9 cellular contexts compared by ENCODE assay signal in genomic region chr19:44777715-44778347, GRCh38. TPM values are rescaled to one million over a fixed set of nuclear protein-coding genes. Genes with fewer than 3 reads are reported as not detected.
A peak's percentile ranks its signal among the peaks of the same experiment; 100 is the strongest.
DNase-seq lines count a peak whose midpoint lies in the region; ATAC-seq, FAIRE-seq and TF ChIP-seq lines count a peak whose summit lies in the region.
"Had no signal": no experiment of that assay in that cellular context is flagged by ENCODE, and none has a peak within 500 bp of the region (broad histone marks: within the 10 kb centered on the region; RNA-seq: fewer than 3 reads in every experiment).

Gene CBLC (plus strand): TSS chr19:44777890. CDS start chr19:44777932, 42 bp downstream.

- peaks cover 4% of the 10 kb centered on the region for H3K27me3 Mint-ChIP-seq in activated CD8-positive, alpha-beta T cell treated with anti-CD3 and anti-CD28 coated beads for 36 hours
- peaks cover 9% of the 10 kb centered on the region for H3K27me3 Mint-ChIP-seq in activated CD8-positive, alpha-beta T cell treated with anti-CD3 and anti-CD28 coated beads, Interleukin-2, amount 10 ng/mL, durations not matched to agents 7 days and 5 days (ENCODE audit: low read depth)
- peaks cover 11% of the 10 kb centered on the region for H3K27me3 Mint-ChIP-seq in type B pancreatic cell

- H3K27ac Mint-ChIP-seq in activated CD8-positive, alpha-beta T cell treated with anti-CD3 and anti-CD28 coated beads for 36 hours = no peak within 1 kb of the TSS
- no peak within 1 kb of the TSS for H3K27ac Mint-ChIP-seq in activated CD8-positive, alpha-beta T cell treated with anti-CD3 and anti-CD28 coated beads, Interleukin-2, amount 10 ng/mL, durations not matched to agents 7 days and 5 days
- peak within 1 kb of the TSS; percentile 99 for H3K27ac Mint-ChIP-seq in type B pancreatic cell
- H3K27ac Mint-ChIP-seq: T-helper 1 cell treated with Interleukin-12 subunit alpha and Interleukin-12 subunit beta and Interleukin-4 antibody, amounts not matched to agents 30 μg/mL and 1 μg/mL, for 36 hours had no signal

- TF ChIP-seq CTCF in activated CD8-positive, alpha-beta T cell treated with anti-CD3 and anti-CD28 coated beads for 36 hours (IDR thresholded peaks at IDR 0.05) = no peak
- TF ChIP-seq CTCF in type B pancreatic cell (conservative IDR thresholded peaks at IDR 0.05) = no peak

- no peaks in the 10 kb centered on the region for H3K36me3 Mint-ChIP-seq in activated CD8-positive, alpha-beta T cell treated with anti-CD3 and anti-CD28 coated beads for 36 hours (ENCODE audit: low read depth)
- H3K36me3 Mint-ChIP-seq in activated CD8-positive, alpha-beta T cell treated with anti-CD3 and anti-CD28 coated beads, Interleukin-2, amount 10 ng/mL, durations not matched to agents 7 days and 5 days (ENCODE audit: low read depth) = no peaks in the 10 kb centered on the region
- H3K36me3 Mint-ChIP-seq in type B pancreatic cell = no peaks in the 10 kb centered on the region

- peak; percentile 37 for ATAC-seq in activated CD8-positive, alpha-beta T cell treated with anti-CD3 and anti-CD28 coated beads for 36 hours
- no peak for ATAC-seq in activated CD8-positive, alpha-beta T cell treated with anti-CD3 and anti-CD28 coated beads, Interleukin-2, amount 10 ng/mL, durations not matched to agents 7 days and 5 days
- no peak for ATAC-seq in HG02610 (IDR thresholded peaks at IDR 0.05; ENCODE audit: unreplicated experiment)

- H3K4me3 Mint-ChIP-seq in activated CD8-positive, alpha-beta T cell treated with anti-CD3 and anti-CD28 coated beads for 36 hours = no peak within 1 kb of the TSS
- no peak within 1 kb of the TSS for H3K4me3 Mint-ChIP-seq in activated CD8-positive, alpha-beta T cell treated with anti-CD3 and anti-CD28 coated beads, Interleukin-2, amount 10 ng/mL, durations not matched to agents 7 days and 5 days
- peak within 1 kb of the TSS; percentile 80 for H3K4me3 Mint-ChIP-seq in type B pancreatic cell
- H3K4me3 Mint-ChIP-seq: T-helper 1 cell treated with Interleukin-12 subunit alpha and Interleukin-12 subunit beta and Interleukin-4 antibody, amounts not matched to agents 30 μg/mL and 1 μg/mL, for 36 hours had no signal

- CTCF ChIA-PET in activated CD8-positive, alpha-beta T cell treated with anti-CD3 and anti-CD28 coated beads for 36 hours (lab: Charles Lee) = interaction anchor here (1.0 kb wide), 1 partner anchor 54 kb away, joined by 8 read pairs; no protein-coding TSS in a partner anchor
- CTCF ChIA-PET in activated CD8-positive, alpha-beta T cell treated with anti-CD3 and anti-CD28 coated beads, Interleukin-2, amount 10 ng/mL, durations not matched to agents 7 days and 5 days (lab: Charles Lee) = interaction anchor here (18.1 kb wide), 1 partner anchor 55 kb away, joined by 455 read pairs; no protein-coding TSS in a partner anchor

- DNase-seq in activated CD8-positive, alpha-beta T cell treated with anti-CD3 and anti-CD28 coated beads for 36 hours = no peak
- DNase-seq in activated CD8-positive, alpha-beta T cell treated with anti-CD3 and anti-CD28 coated beads, Interleukin-2, amount 10 ng/mL, durations not matched to agents 7 days and 5 days = no peak
- peak; percentile 76 for DNase-seq in SW480 (ENCODE audit: low spot score)
- peak; percentile 90 for DNase-seq in kidney tubule cell (ENCODE audit: low spot score)
- peak; percentile 77 for DNase-seq in type B pancreatic cell (ENCODE audit: extremely low spot score, unreplicated experiment)
- no peak for DNase-seq in HTR-8/SVneo (ENCODE audit: insufficient read length, low spot score)
- DNase-seq in activated CD8-positive, alpha-beta memory T cell treated with anti-CD3 and anti-CD28 coated beads, Interleukin-2, amount 50 U/mL, for 4 hours = no peak

- no peaks in the 10 kb centered on the region for H3K9me3 Mint-ChIP-seq in activated CD8-positive, alpha-beta T cell treated with anti-CD3 and anti-CD28 coated beads for 36 hours
- H3K9me3 Mint-ChIP-seq in activated CD8-positive, alpha-beta T cell treated with anti-CD3 and anti-CD28 coated beads, Interleukin-2, amount 10 ng/mL, durations not matched to agents 7 days and 5 days (ENCODE audit: insufficient read depth) = no peaks in the 10 kb centered on the region
- no peaks in the 10 kb centered on the region for H3K9me3 Mint-ChIP-seq in type B pancreatic cell
- H3K9me3 Mint-ChIP-seq: T-helper 1 cell treated with Interleukin-12 subunit alpha and Interleukin-12 subunit beta and Interleukin-4 antibody, amounts not matched to agents 30 μg/mL and 1 μg/mL, for 36 hours had no signal

- POLR2A ChIA-PET in activated CD8-positive, alpha-beta T cell treated with anti-CD3 and anti-CD28 coated beads for 36 hours (lab: Charles Lee) = no interaction called here
- POLR2A ChIA-PET in activated CD8-positive, alpha-beta T cell treated with anti-CD3 and anti-CD28 coated beads, Interleukin-2, amount 10 ng/mL, durations not matched to agents 7 days and 5 days (lab: Charles Lee) = no interaction called here

- H3K4me1 Mint-ChIP-seq in activated CD8-positive, alpha-beta T cell treated with anti-CD3 and anti-CD28 coated beads for 36 hours (ENCODE audit: low read depth) = no peaks in the 10 kb centered on the region
- no peaks in the 10 kb centered on the region for H3K4me1 Mint-ChIP-seq in activated CD8-positive, alpha-beta T cell treated with anti-CD3 and anti-CD28 coated beads, Interleukin-2, amount 10 ng/mL, durations not matched to agents 7 days and 5 days (ENCODE audit: low read depth)
- H3K4me1 Mint-ChIP-seq in type B pancreatic cell (ENCODE audit: unreplicated experiment) = no peaks in the 10 kb centered on the region

- no peak for FAIRE-seq in HTR-8/SVneo (lab: Jason Lieb, UNC)

- intact Hi-C loops in activated CD8-positive, alpha-beta T cell treated with anti-CD3 and anti-CD28 coated beads for 36 hours (cut with micrococcal nuclease) = no loop called here

RNA-seq across cellular contexts. Expression of gene CBLC, which starts in this region (rescaled TPM):
- not detected for total RNA-seq in activated CD8-positive, alpha-beta T cell treated with anti-CD3 and anti-CD28 coated beads for 36 hours
- not detected for total RNA-seq in activated CD8-positive, alpha-beta T cell treated with anti-CD3 and anti-CD28 coated beads, Interleukin-2, amount 10 ng/mL, durations not matched to agents 7 days and 5 days
- total RNA-seq in type B pancreatic cell (ENCODE audit: low replicate concordance) = 13.9 and 37.7 TPM in 2 replicates

Comparison
In these comparisons a context has a peak if more than half of its experiments do, and no peak if none do; other contexts are left out.
1. RNA of gene CBLC (total RNA-seq): 13.9 to 37.7 TPM in type B pancreatic cell; not detected in activated CD8-positive, alpha-beta T cell treated with anti-CD3 and anti-CD28 coated beads, Interleukin-2, amount 10 ng/mL, durations not matched to agents 7 days and 5 days and not detected in activated CD8-positive, alpha-beta T cell treated with anti-CD3 and anti-CD28 coated beads for 36 hours; every median in the first group is over 10 times any median in the second.
2. Peak in ATAC-seq in activated CD8-positive, alpha-beta T cell treated with anti-CD3 and anti-CD28 coated beads for 36 hours; RNA of the gene not detected or under 1 TPM.
3. DNase-seq: peak in SW480 (single experiment), kidney tubule cell (single experiment) and type B pancreatic cell (single experiment); none in activated CD8-positive, alpha-beta T cell treated with anti-CD3 and anti-CD28 coated beads for 36 hours (single experiment), activated CD8-positive, alpha-beta T cell treated with anti-CD3 and anti-CD28 coated beads, Interleukin-2, amount 10 ng/mL, durations not matched to agents 7 days and 5 days (single experiment), HTR-8/SVneo (single experiment) and activated CD8-positive, alpha-beta memory T cell treated with anti-CD3 and anti-CD28 coated beads, Interleukin-2, amount 50 U/mL, for 4 hours (single experiment).